Comparison of ENCODE assay signal across 19 cellular contexts in the genomic region with DNA sequence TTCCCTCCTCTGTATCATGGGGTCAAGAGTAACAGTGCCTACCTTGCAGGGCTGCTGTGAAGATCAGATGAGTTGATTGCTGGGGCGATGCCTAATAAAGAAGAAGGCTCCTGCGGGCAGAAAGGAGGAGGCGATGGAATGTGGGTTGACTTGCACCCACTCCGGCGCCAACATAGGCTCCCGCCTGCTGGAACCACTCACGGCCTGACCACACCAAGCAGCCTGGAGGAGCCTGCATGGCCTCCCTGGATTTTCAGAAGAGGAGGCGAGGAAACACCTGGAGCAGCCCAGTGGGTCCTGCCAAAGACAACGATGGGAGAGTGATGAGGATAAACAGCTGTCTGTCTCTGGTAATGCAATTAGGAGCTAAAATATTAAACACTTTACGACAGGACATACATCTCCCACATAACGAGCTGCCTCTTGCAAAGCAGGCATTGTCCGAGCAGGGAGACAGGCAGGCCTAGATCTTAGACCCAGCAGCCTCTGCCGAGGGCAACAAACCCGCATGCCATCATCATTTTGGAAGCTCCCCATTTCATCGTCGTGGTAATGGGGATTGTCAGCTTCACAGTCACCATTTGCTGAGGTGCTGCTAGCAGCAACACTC.
DNase-seq lines count a peak whose midpoint lies in the region; ATAC-seq, FAIRE-seq and TF ChIP-seq lines count a peak whose summit lies in the region.
"Had no signal": no experiment of that assay in that cellular context is flagged by ENCODE, and none has a peak within 500 bp of the region (broad histone marks: within the 10 kb centered on the region; RNA-seq: fewer than 3 reads in every experiment).

No MANE protein-coding gene starts in this region.

- intact Hi-C loops in upper lobe of right lung (cut with DNase I), result no loop called here
- intact Hi-C loops in natural killer cell (cut with micrococcal nuclease), result no loop called here

- no peaks in the 10 kb centered on the region for H3K27me3 ChIP-seq in upper lobe of right lung

- no peak overlapping the region for H3K27ac ChIP-seq in upper lobe of right lung
- H3K27ac ChIP-seq: PC-9 had no signal

- TF ChIP-seq POLR2A in GM12891 (IDR thresholded peaks at IDR 0.05; ENCODE audit: low read depth, low read length), result no peak

- H3K27ac Mint-ChIP-seq in activated T-cell treated with anti-CD3 and anti-CD28 coated beads, Interleukin-2, amount 50 U/mL, for 24 hours, result no peak overlapping the region
- no peak overlapping the region for H3K27ac Mint-ChIP-seq in natural killer cell
- H3K27ac Mint-ChIP-seq: CD4-positive, CD25-positive, alpha-beta regulatory T cell had no signal

- ATAC-seq in upper lobe of right lung (no peak), natural killer cell (no peak)
- ATAC-seq: Right ventricle myocardium inferior had no signal

- DNase-seq in activated T-cell treated with anti-CD3 and anti-CD28 coated beads, Interleukin-2, amount 50 U/mL, for 24 hours, result peak; percentile 16
- DNase-seq in activated T-cell treated with anti-CD3 and anti-CD28 coated beads, Interleukin-2, amount 50 U/mL, for 48 hours, result no peak
- peak; percentile 81 for DNase-seq in SK-N-DZ (ENCODE audit: low spot score)
- peak; percentile 64 for DNase-seq in mesenteric fat pad (ENCODE audit: low spot score)
- peak; percentile 26 for DNase-seq in upper lobe of right lung
- DNase-seq in natural killer cell, result no peak
- DNase-seq in GM12891 (ENCODE audit: insufficient read length, low spot score), result no peak
- DNase-seq in hepatic stellate cell (ENCODE audit: low spot score), result no peak
- DNase-seq: CD4-positive, CD25-positive, alpha-beta regulatory T cell; DMS79; HCEC 1CT; KBM-7; NCI-H1436 treated with DMSO at 0.1 percent for 48 hours; NCI-H2081; NCI-H2227 treated with DMSO at 0.1 percent for 48 hours; NCI-H524 treated with DMSO at 0.1 percent for 48 hours; PC-9 had no signal

- no peak for FAIRE-seq in GM12891 (lab: Jason Lieb, UNC)
- FAIRE-seq: G401.6 had no signal

- no peaks in the 10 kb centered on the region for H3K9me3 ChIP-seq in upper lobe of right lung

- no peaks in the 10 kb centered on the region for H3K27me3 Mint-ChIP-seq in activated T-cell treated with anti-CD3 and anti-CD28 coated beads, Interleukin-2, amount 50 U/mL, for 24 hours
- peaks cover 0 to 9% of the 10 kb centered on the region in 2 donors for H3K27me3 Mint-ChIP-seq in natural killer cell (ENCODE audit: low read depth in 2 of 2)

- no peaks in the 10 kb centered on the region for H3K4me1 ChIP-seq in upper lobe of right lung

- H3K36me3 ChIP-seq in upper lobe of right lung, result no peaks in the 10 kb centered on the region

- no peaks in the 10 kb centered on the region for H3K36me3 Mint-ChIP-seq in activated T-cell treated with anti-CD3 and anti-CD28 coated beads, Interleukin-2, amount 50 U/mL, for 24 hours (ENCODE audit: low read depth)
- no peaks in the 10 kb centered on the region for H3K36me3 Mint-ChIP-seq in natural killer cell
- H3K36me3 Mint-ChIP-seq: CD4-positive, CD25-positive, alpha-beta regulatory T cell had no signal

- H3K9me3 Mint-ChIP-seq in activated T-cell treated with anti-CD3 and anti-CD28 coated beads, Interleukin-2, amount 50 U/mL, for 24 hours, result no peaks in the 10 kb centered on the region
- H3K9me3 Mint-ChIP-seq in natural killer cell, result no peaks in the 10 kb centered on the region
- H3K9me3 Mint-ChIP-seq: CD4-positive, CD25-positive, alpha-beta regulatory T cell had no signal

- TF ChIP-seq CTCF in upper lobe of right lung (IDR thresholded peaks at IDR 0.05) (no peak), natural killer cell (IDR thresholded peaks at IDR 0.05) (no peak)

- H3K4me3 ChIP-seq in upper lobe of right lung, result no peak overlapping the region
- H3K4me3 ChIP-seq: PC-9 had no signal

- H3K4me3 Mint-ChIP-seq in activated T-cell treated with anti-CD3 and anti-CD28 coated beads, Interleukin-2, amount 50 U/mL, for 24 hours, result no peak overlapping the region
- H3K4me3 Mint-ChIP-seq in natural killer cell, result no peak overlapping the region
- H3K4me3 Mint-ChIP-seq: CD4-positive, CD25-positive, alpha-beta regulatory T cell had no signal

- peaks cover 19% of the 10 kb centered on the region for H3K4me1 Mint-ChIP-seq in activated T-cell treated with anti-CD3 and anti-CD28 coated beads, Interleukin-2, amount 50 U/mL, for 24 hours (ENCODE audit: low read depth)
- no peaks in the 10 kb centered on the region for H3K4me1 Mint-ChIP-seq in natural killer cell
- H3K4me1 Mint-ChIP-seq: CD4-positive, CD25-positive, alpha-beta regulatory T cell had no signal

TF ChIP-seq in GM12891, 5 proteins besides CTCF, POLR2A, EP300 and RAD21:
- TF ChIP-seq POU2F2 (IDR thresholded peaks at IDR 0.05; ENCODE audit: low read depth, low read length) (no peak), POLR2AphosphoS5 (IDR thresholded peaks at IDR 0.05; ENCODE audit: low read depth, low read length) (no peak), TAF1 (IDR thresholded peaks at IDR 0.05; ENCODE audit: low read depth, low read length) (no peak), PAX5 (IDR thresholded peaks at IDR 0.05; ENCODE audit: insufficient read depth, low read length, severe bottlenecking) (no peak), SPI1 (IDR thresholded peaks at IDR 0.05; ENCODE audit: low read depth, low read length) (no peak)

Comparison
In these comparisons a context has a peak if more than half of its experiments do, and no peak if none do; other contexts are left out.
1. DNase-seq: peak in activated T-cell treated with anti-CD3 and anti-CD28 coated beads, Interleukin-2, amount 50 U/mL, for 24 hours (single experiment), SK-N-DZ (single experiment), mesenteric fat pad (single experiment) and upper lobe of right lung (single experiment); none in activated T-cell treated with anti-CD3 and anti-CD28 coated beads, Interleukin-2, amount 50 U/mL, for 48 hours (0 of 2), natural killer cell (single experiment), GM12891 (single experiment) and hepatic stellate cell (single experiment).